In the genomic region with DNA sequence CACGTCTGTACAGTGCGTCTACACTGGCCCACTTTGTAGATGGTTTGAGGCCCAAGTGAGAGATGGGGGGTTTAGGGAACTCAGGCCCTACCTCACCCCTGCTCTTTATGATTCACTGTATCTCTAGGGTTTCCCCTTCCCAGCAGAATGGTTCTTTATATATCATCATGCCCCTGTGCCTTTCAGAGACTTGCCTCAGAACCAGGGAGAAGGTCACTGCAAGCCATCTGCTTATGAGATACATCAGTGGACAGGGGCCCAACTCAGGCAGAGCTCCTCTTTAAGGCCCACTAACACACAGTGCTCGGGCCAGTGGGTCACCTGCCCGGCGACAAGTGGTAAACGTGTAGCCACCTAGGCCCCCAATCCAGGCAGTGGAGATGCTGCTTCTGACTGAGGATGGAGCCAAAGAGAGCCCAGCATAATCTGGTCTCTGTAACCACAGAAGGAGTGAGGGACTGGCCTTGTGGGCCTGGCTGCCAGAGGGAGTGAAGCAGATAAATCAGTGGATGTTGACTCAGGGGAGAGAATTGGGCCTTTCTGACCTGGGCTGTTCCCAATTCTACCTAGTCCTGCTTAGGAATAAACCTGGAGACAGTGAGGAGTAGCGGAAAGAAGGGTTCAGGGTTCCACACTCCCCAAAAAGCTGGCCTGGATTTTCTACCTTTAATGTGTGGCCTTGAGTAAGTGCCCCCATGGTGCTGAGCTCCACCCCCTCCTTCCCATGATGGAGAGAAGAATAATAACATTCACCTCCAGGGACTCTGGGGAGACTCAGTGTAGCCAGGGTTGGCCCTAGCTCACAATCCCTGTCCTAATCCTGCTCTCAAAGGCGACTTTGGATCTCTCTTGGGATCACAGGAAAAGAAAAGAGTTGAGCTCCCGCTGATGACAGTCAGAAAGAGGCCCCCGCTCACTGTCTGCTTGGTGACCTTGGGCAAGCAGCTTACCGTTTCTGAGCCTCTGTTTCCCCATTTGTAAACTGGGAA, we compare ENCODE assay signal across 9 cellular contexts. TPM values are rescaled to one million over a fixed set of nuclear protein-coding genes. Genes with fewer than 3 reads are reported as not detected.
DNase-seq lines count a peak whose midpoint lies in the region; ATAC-seq, FAIRE-seq and TF ChIP-seq lines count a peak whose summit lies in the region.
"Had no signal": no experiment of that assay in that cellular context is flagged by ENCODE, and none has a peak within 500 bp of the region (broad histone marks: within the 10 kb centered on the region; RNA-seq: fewer than 3 reads in every experiment).

No MANE protein-coding gene starts in this region.

- CTCF ChIA-PET in activated CD8-positive, alpha-beta T cell treated with anti-CD3 and anti-CD28 coated beads for 36 hours (lab: Charles Lee): interaction anchor here (1.1 to 4.2 kb wide), 6 partner anchors 14 to 158 kb away, joined by 3 to 20 read pairs (median 5); no protein-coding TSS in a partner anchor

- peak overlapping the region; percentile 51 to 98 for H3K27ac ChIP-seq in small intestine (ENCODE audit: low read depth in 1 of 2, low read length in 1 of 2)

- intact Hi-C loops in activated CD8-positive, alpha-beta T cell treated with anti-CD3 and anti-CD28 coated beads for 36 hours (cut with micrococcal nuclease): loop anchor here (5.0 kb wide), 3 partner anchors 34 to 64 kb away; no protein-coding TSS in a partner anchor

- 77 to 83% (median 78%) methylated on average over 11 of the region's 11 CpGs for WGBS in small intestine, 3 donors

- H3K4me1 Mint-ChIP-seq in activated CD8-positive, alpha-beta T cell treated with anti-CD3 and anti-CD28 coated beads for 36 hours (ENCODE audit: low read depth): peaks cover 67% of the 10 kb centered on the region

- ATAC-seq in activated CD8-positive, alpha-beta T cell treated with anti-CD3 and anti-CD28 coated beads for 36 hours: peak; percentile 40
- no peak for ATAC-seq in HG03520 (IDR thresholded peaks at IDR 0.05; ENCODE audit: unreplicated experiment)
- ATAC-seq: sciatic nerve had no signal

- peaks cover 2 to 8% of the 10 kb centered on the region in 2 donors for H3K36me3 ChIP-seq in small intestine (ENCODE audit: control insufficient read depth in 2 of 2, insufficient read depth in 2 of 2, low read length in 2 of 2)

- H3K27me3 ChIP-seq in small intestine (ENCODE audit: control insufficient read depth in 2 of 2, insufficient read depth in 2 of 2, low read length in 2 of 2): no peaks in the 10 kb centered on the region

- H3K4me3 ChIP-seq in fibroblast of the aortic adventitia (ENCODE audit: low read depth, low read length): no peak overlapping the region
- no peak overlapping the region for H3K4me3 ChIP-seq in small intestine (ENCODE audit: low read depth in 1 of 2, low read length in 2 of 2)

- no peaks in the 10 kb centered on the region for H3K9me3 ChIP-seq in small intestine (ENCODE audit: control insufficient read depth, low read depth)

- peaks cover 8 to 13% of the 10 kb centered on the region in 2 donors for H3K4me1 ChIP-seq in small intestine (ENCODE audit: control insufficient read depth in 2 of 2, insufficient read depth in 1 of 2, low read depth in 1 of 2, low read length in 1 of 2)

- peak overlapping the region; percentile 97 for H3K27ac Mint-ChIP-seq in activated CD8-positive, alpha-beta T cell treated with anti-CD3 and anti-CD28 coated beads for 36 hours

- peaks cover 13% of the 10 kb centered on the region for H3K36me3 Mint-ChIP-seq in activated CD8-positive, alpha-beta T cell treated with anti-CD3 and anti-CD28 coated beads for 36 hours (ENCODE audit: low read depth)

- FAIRE-seq in small intestine (lab: Jason Lieb, UNC): no peak

- H3K27me3 Mint-ChIP-seq in activated CD8-positive, alpha-beta T cell treated with anti-CD3 and anti-CD28 coated beads for 36 hours: no peaks in the 10 kb centered on the region

- no peak for TF ChIP-seq CTCF in activated CD8-positive, alpha-beta T cell treated with anti-CD3 and anti-CD28 coated beads for 36 hours (IDR thresholded peaks at IDR 0.05)
- peak; percentile 10 for TF ChIP-seq CTCF in fibroblast of the aortic adventitia (IDR thresholded peaks at IDR 0.05; ENCODE audit: insufficient read depth, low read length)

- DNase-seq in ELR (ENCODE audit: low read depth) (peak; percentile 42), fibroblast of the aortic adventitia (ENCODE audit: low read depth) (peak; percentile 57), small intestine (no peak), DMS53 (lab: John Stamatoyannopoulos, UW) (no peak), NCI-H1417 treated with DMSO at 0.1 percent for 48 hours (lab: John Stamatoyannopoulos, UW) (no peak), SK-N-DZ (ENCODE audit: low spot score) (no peak)
- DNase-seq in activated CD8-positive, alpha-beta T cell treated with anti-CD3 and anti-CD28 coated beads for 36 hours: peak; percentile 54

- POLR2A ChIA-PET in activated CD8-positive, alpha-beta T cell treated with anti-CD3 and anti-CD28 coated beads for 36 hours (lab: Charles Lee): interaction anchor here (1.0 to 2.0 kb wide), 2 partner anchors 9 to 34 kb away, joined by 3 to 8 read pairs; no protein-coding TSS in a partner anchor

- no peaks in the 10 kb centered on the region for H3K9me3 Mint-ChIP-seq in activated CD8-positive, alpha-beta T cell treated with anti-CD3 and anti-CD28 coated beads for 36 hours

- peak overlapping the region; percentile 90 for H3K4me3 Mint-ChIP-seq in activated CD8-positive, alpha-beta T cell treated with anti-CD3 and anti-CD28 coated beads for 36 hours

RNA-seq across cellular contexts. Expression of a gene that starts 2.8 kb away (rescaled TPM):
- 10 to 100 TPM; 16.6 to 17.9 TPM for total RNA-seq in activated CD8-positive, alpha-beta T cell treated with anti-CD3 and anti-CD28 coated beads for 36 hours
- total RNA-seq in fibroblast of the aortic adventitia (ENCODE audit: low replicate concordance): 22.2 and 44.1 TPM in 2 replicates
- 100 to 1,000 TPM in 1 of 3 donors, 10 to 100 TPM in 2; 64.4 to 216 (median 65.4) TPM for polyA plus RNA-seq in small intestine
- 22.7 and 24.2 TPM in 2 replicates for polyA plus RNA-seq in SK-N-DZ (2014; cell fraction: cytosol; rRNA removed)
- 28.9 and 31.9 TPM in 2 replicates for polyA plus RNA-seq in SK-N-DZ (2014; cell fraction: nucleus; rRNA removed)

Comparison
In these comparisons a context has a peak if more than half of its experiments do, and no peak if none do; other contexts are left out.
1. DNase-seq: peak in ELR (single experiment), activated CD8-positive, alpha-beta T cell treated with anti-CD3 and anti-CD28 coated beads for 36 hours (single experiment) and fibroblast of the aortic adventitia (single experiment); none in small intestine (single experiment), DMS53 (single experiment), NCI-H1417 treated with DMSO at 0.1 percent for 48 hours (single experiment) and SK-N-DZ (single experiment).